ENCODE assay signal across 19 cellular contexts in the genomic region with DNA sequence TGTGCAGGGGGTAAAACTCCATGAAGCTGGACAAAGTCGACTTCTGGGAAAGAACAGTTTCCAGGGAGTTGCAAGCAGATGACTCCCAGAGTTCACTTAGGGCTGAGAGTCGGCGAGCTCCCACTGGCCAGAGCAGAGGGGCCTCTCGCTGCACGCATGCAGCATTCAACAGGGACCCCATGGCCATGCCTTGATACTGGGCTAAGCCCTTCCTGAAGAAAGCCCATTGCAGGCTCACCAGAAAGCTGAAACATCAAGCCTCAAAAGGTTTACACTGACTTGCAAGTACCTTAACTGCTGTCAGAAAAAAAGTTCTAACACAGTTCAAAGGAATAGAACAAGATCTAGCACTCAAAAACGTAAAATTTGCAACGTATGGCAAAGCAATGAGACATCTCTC. TPM values are rescaled to one million over a fixed set of nuclear protein-coding genes. Genes with fewer than 3 reads are reported as not detected.
DNase-seq lines count a peak whose midpoint lies in the region; ATAC-seq and TF ChIP-seq lines count a peak whose summit lies in the region.
"Had no signal": no experiment of that assay in that cellular context is flagged by ENCODE, and none has a peak within 500 bp of the region (broad histone marks: within the 10 kb centered on the region; RNA-seq: fewer than 3 reads in every experiment).

No MANE protein-coding gene starts in this region.

- peaks cover 8% of the 10 kb centered on the region for H3K9me3 ChIP-seq in T-helper 17 cell (ENCODE audit: control insufficient read depth, low read length, poor library complexity, severe bottlenecking)

- TF ChIP-seq CTCF in endothelial cell (IDR thresholded peaks at IDR 0.05; ENCODE audit: unreplicated experiment), result no peak

- no peak for ATAC-seq in T-helper 17 cell
- ATAC-seq in GM21367 (IDR thresholded peaks at IDR 0.05; ENCODE audit: unreplicated experiment), result no peak
- ATAC-seq in stimulated activated memory B cell treated with anti-CD40 and anti-IgM and Interleukin-4, amounts not matched to agents 10 μg/mL and 1 μg/mL and 100 μg/mL, for 72 hours, result no peak

- DNase-seq in T-helper 17 cell, result no peak
- no peak for DNase-seq in endothelial cell (ENCODE audit: low spot score)
- DNase-seq in activated CD4-positive, alpha-beta memory T cell treated with anti-CD3 and anti-CD28 coated beads for 36 hours, result no peak
- DNase-seq: 8988T; ACHN; BE2C; C1 segment of cervical spinal cord; CD4-positive, alpha-beta memory T cell; CD4-positive, CD25-positive, alpha-beta regulatory T cell; CD8-positive, alpha-beta memory T cell; COR-L47; DMS 273 treated with DMSO at 0.1 percent for 48 hours; DMS153; DMS53; DMS79; GF-D8 had no signal

- H3K4me3 Mint-ChIP-seq in T-helper 17 cell (no peak overlapping the region), endothelial cell (ENCODE audit: unreplicated experiment) (peak overlapping the region; percentile 39)
- no peak overlapping the region for H3K4me3 Mint-ChIP-seq in activated CD4-positive, alpha-beta memory T cell treated with anti-CD3 and anti-CD28 coated beads for 36 hours
- H3K4me3 Mint-ChIP-seq in stimulated activated memory B cell treated with anti-CD40 and anti-IgM and Interleukin-4, amounts not matched to agents 10 μg/mL and 1 μg/mL and 100 μg/mL, for 72 hours, result no peak overlapping the region
- H3K4me3 Mint-ChIP-seq: CD14-positive monocyte; CD4-positive, alpha-beta memory T cell; CD4-positive, CD25-positive, alpha-beta regulatory T cell; CD8-positive, alpha-beta memory T cell had no signal

- no peaks in the 10 kb centered on the region for H3K9me3 Mint-ChIP-seq in endothelial cell (ENCODE audit: unreplicated experiment)
- peaks cover 26% of the 10 kb centered on the region for H3K9me3 Mint-ChIP-seq in activated CD4-positive, alpha-beta memory T cell treated with anti-CD3 and anti-CD28 coated beads for 36 hours
- H3K9me3 Mint-ChIP-seq in stimulated activated memory B cell treated with anti-CD40 and anti-IgM and Interleukin-4, amounts not matched to agents 10 μg/mL and 1 μg/mL and 100 μg/mL, for 72 hours, result peaks cover 22% of the 10 kb centered on the region

- H3K27me3 Mint-ChIP-seq in T-helper 17 cell (no peaks in the 10 kb centered on the region), endothelial cell (ENCODE audit: unreplicated experiment) (no peaks in the 10 kb centered on the region)
- no peaks in the 10 kb centered on the region for H3K27me3 Mint-ChIP-seq in activated CD4-positive, alpha-beta memory T cell treated with anti-CD3 and anti-CD28 coated beads for 36 hours
- H3K27me3 Mint-ChIP-seq in stimulated activated memory B cell treated with anti-CD40 and anti-IgM and Interleukin-4, amounts not matched to agents 10 μg/mL and 1 μg/mL and 100 μg/mL, for 72 hours, result no peaks in the 10 kb centered on the region
- H3K27me3 Mint-ChIP-seq: CD4-positive, alpha-beta memory T cell; CD4-positive, CD25-positive, alpha-beta regulatory T cell; CD8-positive, alpha-beta memory T cell had no signal

- H3K4me1 Mint-ChIP-seq in T-helper 17 cell (peaks cover 2% of the 10 kb centered on the region), endothelial cell (ENCODE audit: unreplicated experiment) (no peaks in the 10 kb centered on the region)
- no peaks in the 10 kb centered on the region for H3K4me1 Mint-ChIP-seq in activated CD4-positive, alpha-beta memory T cell treated with anti-CD3 and anti-CD28 coated beads for 36 hours (ENCODE audit: low read depth)
- H3K4me1 Mint-ChIP-seq in stimulated activated memory B cell treated with anti-CD40 and anti-IgM and Interleukin-4, amounts not matched to agents 10 μg/mL and 1 μg/mL and 100 μg/mL, for 72 hours, result no peaks in the 10 kb centered on the region
- H3K4me1 Mint-ChIP-seq: CD14-positive monocyte; CD8-positive, alpha-beta memory T cell had no signal

- intact Hi-C loops in activated CD4-positive, alpha-beta memory T cell treated with anti-CD3 and anti-CD28 coated beads for 36 hours (cut with micrococcal nuclease), result no loop called here

- POLR2A ChIA-PET in activated CD4-positive, alpha-beta memory T cell treated with anti-CD3 and anti-CD28 coated beads for 36 hours (lab: Charles Lee), result no interaction called here

- H3K36me3 Mint-ChIP-seq in T-helper 17 cell (ENCODE audit: low read depth) (peaks cover 9% of the 10 kb centered on the region), endothelial cell (ENCODE audit: low read depth, unreplicated experiment) (peaks cover 75% of the 10 kb centered on the region)
- H3K36me3 Mint-ChIP-seq in activated CD4-positive, alpha-beta memory T cell treated with anti-CD3 and anti-CD28 coated beads for 36 hours, result peaks cover 64% of the 10 kb centered on the region
- H3K36me3 Mint-ChIP-seq in stimulated activated memory B cell treated with anti-CD40 and anti-IgM and Interleukin-4, amounts not matched to agents 10 μg/mL and 1 μg/mL and 100 μg/mL, for 72 hours, result peaks cover 93% of the 10 kb centered on the region

- CTCF ChIA-PET in activated CD4-positive, alpha-beta memory T cell treated with anti-CD3 and anti-CD28 coated beads for 36 hours (lab: Charles Lee), result no interaction called here

- peak overlapping the region; percentile 34 for H3K27ac Mint-ChIP-seq in T-helper 17 cell
- H3K27ac Mint-ChIP-seq in endothelial cell (ENCODE audit: unreplicated experiment), result no peak overlapping the region
- no peak overlapping the region for H3K27ac Mint-ChIP-seq in activated CD4-positive, alpha-beta memory T cell treated with anti-CD3 and anti-CD28 coated beads for 36 hours
- H3K27ac Mint-ChIP-seq in stimulated activated memory B cell treated with anti-CD40 and anti-IgM and Interleukin-4, amounts not matched to agents 10 μg/mL and 1 μg/mL and 100 μg/mL, for 72 hours, result no peak overlapping the region
- H3K27ac Mint-ChIP-seq: CD14-positive monocyte; CD4-positive, alpha-beta memory T cell had no signal

RNA-seq across cellular contexts. Expression of a gene that starts 56.4 kb away (rescaled TPM):
- total RNA-seq in T-helper 17 cell (10 to 100 TPM; 87.3 to 93.3 TPM), endothelial cell (ENCODE audit: unreplicated experiment) (131 TPM)
- total RNA-seq in activated CD4-positive, alpha-beta memory T cell treated with anti-CD3 and anti-CD28 coated beads for 36 hours, result 100 to 1,000 TPM; 133 to 134 TPM
